Comparison of ENCODE assay signal across 8 cellular contexts in the genomic region with DNA sequence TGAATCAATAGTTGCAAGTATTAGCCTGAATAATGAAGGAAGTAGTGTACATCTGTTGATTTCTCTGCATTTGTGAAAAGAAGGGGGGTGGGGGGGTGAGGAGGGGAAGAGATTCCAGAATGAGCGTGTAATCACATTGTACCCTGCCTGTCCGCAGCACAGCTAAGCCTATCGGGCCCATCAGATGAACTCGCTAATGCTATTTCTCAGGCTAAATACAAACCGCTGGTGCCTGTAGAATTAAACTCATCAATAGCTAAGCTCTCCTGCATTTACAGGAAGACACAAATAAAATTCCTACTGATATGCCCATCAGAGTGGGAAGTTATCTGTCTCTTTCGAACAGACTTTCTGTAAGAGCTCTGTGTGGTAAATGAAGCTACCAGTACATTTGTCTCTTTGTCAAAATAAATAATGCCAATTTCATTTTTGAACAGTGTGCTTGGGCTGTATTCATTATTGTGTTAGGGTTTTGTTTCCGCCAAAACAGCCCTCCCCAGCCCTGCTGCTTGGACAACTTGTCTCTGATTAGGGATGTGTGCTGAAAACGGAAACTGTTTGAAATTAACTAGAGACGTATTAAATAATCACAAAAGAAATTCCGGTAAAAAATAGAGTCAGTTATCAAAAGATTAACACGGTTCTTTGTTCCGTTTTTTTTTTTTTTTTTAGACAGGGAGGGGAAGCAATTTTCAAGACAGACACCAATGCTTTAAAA.
A peak's percentile ranks its signal among the peaks of the same experiment; 100 is the strongest.
DNase-seq lines count a peak whose midpoint lies in the region; ATAC-seq and TF ChIP-seq lines count a peak whose summit lies in the region.

No MANE protein-coding gene starts in this region.

- TF ChIP-seq EP300 in transverse colon (IDR thresholded peaks at IDR 0.05; ENCODE audit: low read depth), result no peak

- no peak for TF ChIP-seq POLR2A in transverse colon (IDR thresholded peaks at IDR 0.05)

- ATAC-seq in CD8-positive, alpha-beta T cell, result no peak
- peak in 1 of 2 donors; percentile 6 for ATAC-seq in naive B cell (ENCODE audit: low read depth in 2 of 2)

- intact Hi-C loops in CD8-positive, alpha-beta T cell (cut with DNase I, micrococcal nuclease), result no loop called here
- intact Hi-C loops in transverse colon (cut with DNase I; ENCODE audit: low total_unique reads), result no loop called here

- no peaks in the 10 kb centered on the region for H3K27me3 Mint-ChIP-seq in CD8-positive, alpha-beta T cell (ENCODE audit: low read depth)
- peaks cover 23 to 38% (median 29%) of the 10 kb centered on the region in 3 donors for H3K27me3 Mint-ChIP-seq in naive B cell

- no peaks in the 10 kb centered on the region for H3K27me3 ChIP-seq in CD8-positive, alpha-beta T cell (ENCODE audit: insufficient read depth, low read length)
- H3K27me3 ChIP-seq in transverse colon, result peaks cover 4% of the 10 kb centered on the region

- 44 to 55% methylated on average over 11 to 12 of the region's 12 CpGs for WGBS in transverse colon (ENCODE audit: low coverage in 1 of 2), 2 donors

- no peak overlapping the region for H3K4me3 ChIP-seq in CD8-positive, alpha-beta T cell (ENCODE audit: low read depth, low read length)
- peak overlapping the region in 1 of 4 donors; percentile 31 for H3K4me3 ChIP-seq in transverse colon

- POLR2A ChIA-PET in CD8-positive, alpha-beta T cell (lab: Charles Lee), result no interaction called here

- H3K4me3 Mint-ChIP-seq in CD8-positive, alpha-beta T cell, result peak overlapping the region; percentile 87
- H3K4me3 Mint-ChIP-seq in naive B cell, result peak overlapping the region in 7 of 8 donors; percentile 59 to 97 (median 85)

- H3K36me3 Mint-ChIP-seq in CD8-positive, alpha-beta T cell, result no peaks in the 10 kb centered on the region
- peaks cover 5 to 10% of the 10 kb centered on the region in 2 donors for H3K36me3 Mint-ChIP-seq in naive B cell

- CTCF ChIA-PET in CD8-positive, alpha-beta T cell (lab: Charles Lee), result no interaction called here

- H3K9me3 Mint-ChIP-seq in CD8-positive, alpha-beta T cell, result peaks cover 6% of the 10 kb centered on the region
- H3K9me3 Mint-ChIP-seq in naive B cell, result peaks cover 2 to 19% (median 6%) of the 10 kb centered on the region in 7 donors

- H3K9me3 ChIP-seq in CD8-positive, alpha-beta T cell (ENCODE audit: low read length), result no peaks in the 10 kb centered on the region
- no peaks in the 10 kb centered on the region for H3K9me3 ChIP-seq in transverse colon

- H3K27ac ChIP-seq in CD8-positive, alpha-beta T cell (ENCODE audit: low read depth, low read length), result no peak overlapping the region
- no peak overlapping the region for H3K27ac ChIP-seq in transverse colon

- no peak for TF ChIP-seq CTCF in CD8-positive, alpha-beta T cell (IDR thresholded peaks at IDR 0.05)
- TF ChIP-seq CTCF in transverse colon (IDR thresholded peaks at IDR 0.05), result no peak

- H3K4me1 Mint-ChIP-seq in CD8-positive, alpha-beta T cell (ENCODE audit: low read depth), result peaks cover 20% of the 10 kb centered on the region
- H3K4me1 Mint-ChIP-seq in naive B cell, result peaks cover 21 to 66% (median 22%) of the 10 kb centered on the region in 3 donors

- in situ Hi-C loops in transverse colon (cut with MboI; ENCODE audit: low pct_ligation_motif_present in 1 of 4, low pct_unique_long_range_greater_than_20kb in 1 of 4, low sequenced_read_pairs in 3 of 4), result no loop called here

- H3K36me3 ChIP-seq in CD8-positive, alpha-beta T cell (ENCODE audit: insufficient read depth, low read length), result no peaks in the 10 kb centered on the region
- no peaks in the 10 kb centered on the region for H3K36me3 ChIP-seq in transverse colon

- H3K27ac Mint-ChIP-seq in CD8-positive, alpha-beta T cell, result no peak overlapping the region
- peak overlapping the region in 1 of 6 donors; percentile 42 for H3K27ac Mint-ChIP-seq in naive B cell

- peaks cover 11% of the 10 kb centered on the region for H3K4me1 ChIP-seq in CD8-positive, alpha-beta T cell (ENCODE audit: insufficient read depth, low read length)
- H3K4me1 ChIP-seq in transverse colon, result no peaks in the 10 kb centered on the region

- DNase-seq in CD8-positive, alpha-beta T cell, result no peak
- DNase-seq in NCI-H146 treated with DMSO at 0.1 percent for 48 hours (lab: John Stamatoyannopoulos, UW; ENCODE audit: unreplicated experiment) (peak; percentile 41), ecto neural progenitor cell (ENCODE audit: low spot score) (peak; percentile 66), naive B cell (no peak), transverse colon (no peak), COR-L47 (lab: John Stamatoyannopoulos, UW) (no peak), NCI-H1105 treated with DMSO at 0.1 percent for 48 hours (lab: John Stamatoyannopoulos, UW) (no peak), RPMI8226 (no peak)

Comparison
In these comparisons a context has a peak if more than half of its experiments do, and no peak if none do; other contexts are left out.
1. DNase-seq: peak in NCI-H146 treated with DMSO at 0.1 percent for 48 hours (single experiment) and ecto neural progenitor cell (single experiment); none in CD8-positive, alpha-beta T cell (0 of 7), naive B cell (single experiment), transverse colon (single experiment), COR-L47 (single experiment), NCI-H1105 treated with DMSO at 0.1 percent for 48 hours (single experiment) and RPMI8226 (single experiment).